In genomic region chr6:24513602-24514001, GRCh38 we compare ENCODE assay signal across 23 cellular contexts. TPM values are rescaled to one million over a fixed set of nuclear protein-coding genes. Genes with fewer than 3 reads are reported as not detected.
DNase-seq lines count a peak whose midpoint lies in the region; ATAC-seq and TF ChIP-seq lines count a peak whose summit lies in the region.
"Had no signal": no experiment of that assay in that cellular context is flagged by ENCODE, and none has a peak within 500 bp of the region (broad histone marks: within the 10 kb centered on the region; RNA-seq: fewer than 3 reads in every experiment).

No MANE protein-coding gene starts in this region.

- intact Hi-C loops in transverse colon (cut with DNase I; ENCODE audit: low total_unique reads) (no loop called here), cardiac septum (cut with DNase I) (no loop called here)

- in situ Hi-C loops in transverse colon (cut with MboI; ENCODE audit: low pct_ligation_motif_present in 1 of 4, low pct_unique_long_range_greater_than_20kb in 1 of 4, low sequenced_read_pairs in 3 of 4) = no loop called here

- no peaks in the 10 kb centered on the region for H3K4me1 ChIP-seq in transverse colon
- H3K4me1 ChIP-seq: thyroid gland had no signal

- ATAC-seq in activated CD8-positive, alpha-beta memory T cell treated with anti-CD3 and anti-CD28 coated beads, Interleukin-2, amount 10 ng/mL, durations not matched to agents 7 days and 5 days = no peak
- ATAC-seq in GM21723 (IDR thresholded peaks at IDR 0.05; ENCODE audit: unreplicated experiment) = peak; percentile 48
- peak; percentile 57 for ATAC-seq in HG03521 (IDR thresholded peaks at IDR 0.05; ENCODE audit: unreplicated experiment)
- ATAC-seq: activated T-cell treated with anti-CD3 and anti-CD28 coated beads, Interleukin-2, amount 50 U/mL, for 72 hours; natural killer cell had no signal

- peaks cover 10% of the 10 kb centered on the region for H3K36me3 Mint-ChIP-seq in activated CD8-positive, alpha-beta memory T cell treated with anti-CD3 and anti-CD28 coated beads, Interleukin-2, amount 10 ng/mL, durations not matched to agents 7 days and 5 days
- peaks cover 2% of the 10 kb centered on the region for H3K36me3 Mint-ChIP-seq in T-helper 2 cell treated with Interferon-gamma antibody and Interleukin-4, amounts not matched to agents 5 μg/mL and 100 μg/mL, for 36 hours (ENCODE audit: low read depth)

- H3K4me3 Mint-ChIP-seq in activated CD8-positive, alpha-beta memory T cell treated with anti-CD3 and anti-CD28 coated beads, Interleukin-2, amount 10 ng/mL, durations not matched to agents 7 days and 5 days = no peak overlapping the region
- H3K4me3 Mint-ChIP-seq in T-helper 2 cell treated with Interferon-gamma antibody and Interleukin-4, amounts not matched to agents 5 μg/mL and 100 μg/mL, for 36 hours = no peak overlapping the region
- H3K4me3 Mint-ChIP-seq: activated T-cell treated with anti-CD3 and anti-CD28 coated beads, Interleukin-2, amount 50 U/mL, for 72 hours; immature natural killer cell; natural killer cell had no signal

- no peak overlapping the region for H3K4me3 ChIP-seq in transverse colon
- H3K4me3 ChIP-seq: BLaER1 treated with 17β-estradiol and CSF1 and Interleukin-3, amounts not matched to agents 10 nM and 100 nM; lung; PC-9; skin epidermis; thyroid gland had no signal

- H3K27ac ChIP-seq in transverse colon = no peak overlapping the region
- H3K27ac ChIP-seq: 22Rv1; BLaER1 treated with 17β-estradiol and CSF1 and Interleukin-3, amounts not matched to agents 10 nM and 100 nM; PC-9; skin epidermis; thyroid gland had no signal

- H3K4me1 Mint-ChIP-seq in activated CD8-positive, alpha-beta memory T cell treated with anti-CD3 and anti-CD28 coated beads, Interleukin-2, amount 10 ng/mL, durations not matched to agents 7 days and 5 days = peaks cover 6% of the 10 kb centered on the region
- H3K4me1 Mint-ChIP-seq in T-helper 2 cell treated with Interferon-gamma antibody and Interleukin-4, amounts not matched to agents 5 μg/mL and 100 μg/mL, for 36 hours (ENCODE audit: low read depth) = peaks cover 6% of the 10 kb centered on the region
- H3K4me1 Mint-ChIP-seq: immature natural killer cell, natural killer cell had no signal

- no peaks in the 10 kb centered on the region for H3K9me3 ChIP-seq in transverse colon
- H3K9me3 ChIP-seq: thyroid gland had no signal

- peak; percentile 25 for DNase-seq in activated CD8-positive, alpha-beta memory T cell treated with anti-CD3 and anti-CD28 coated beads, Interleukin-2, amount 10 ng/mL, durations not matched to agents 7 days and 5 days
- DNase-seq in activated CD8-positive, alpha-beta memory T cell treated with anti-CD3 and anti-CD28 coated beads, Interleukin-2, amount 50 U/mL, for 4 hours = no peak
- DNase-seq in transverse colon (peak; percentile 33), SHP77 treated with DMSO at 0.1 percent for 48 hours (lab: John Stamatoyannopoulos, UW) (no peak), cardiac septum (ENCODE audit: low spot score) (no peak)
- no peak for DNase-seq in T-helper 2 cell treated with Interferon-gamma antibody and Interleukin-4, amounts not matched to agents 5 μg/mL and 100 μg/mL, for 36 hours (ENCODE audit: low spot score)
- DNase-seq: activated CD4-positive, alpha-beta T cell treated with anti-CD3 and anti-CD28 coated beads, Interleukin-2, amount 50 U/mL, for 4 hours; activated T-cell treated with anti-CD3 and anti-CD28 coated beads, Interleukin-2, amount 50 U/mL, for 72 hours; DMS 273 treated with DMSO at 0.1 percent for 48 hours; erythroblast; immature natural killer cell; natural killer cell; NCI-H187 treated with DMSO at 0.1 percent for 48 hours; NCI-H526; PC-9; SW 1271; thyroid gland had no signal

- peaks cover 0 to 11% (median 0%) of the 10 kb centered on the region in 4 donors for H3K36me3 ChIP-seq in transverse colon
- H3K36me3 ChIP-seq: thyroid gland had no signal

- no peaks in the 10 kb centered on the region for H3K9me3 Mint-ChIP-seq in activated CD8-positive, alpha-beta memory T cell treated with anti-CD3 and anti-CD28 coated beads, Interleukin-2, amount 10 ng/mL, durations not matched to agents 7 days and 5 days (ENCODE audit: low read depth)
- H3K9me3 Mint-ChIP-seq in T-helper 2 cell treated with Interferon-gamma antibody and Interleukin-4, amounts not matched to agents 5 μg/mL and 100 μg/mL, for 36 hours = no peaks in the 10 kb centered on the region
- H3K9me3 Mint-ChIP-seq: activated T-cell treated with anti-CD3 and anti-CD28 coated beads, Interleukin-2, amount 50 U/mL, for 72 hours; immature natural killer cell; natural killer cell had no signal

- TF ChIP-seq POLR2A in transverse colon (IDR thresholded peaks at IDR 0.05) = no peak

- CTCF ChIA-PET in activated CD8-positive, alpha-beta memory T cell treated with anti-CD3 and anti-CD28 coated beads, Interleukin-2, amount 10 ng/mL, durations not matched to agents 7 days and 5 days (lab: Charles Lee) = interaction anchor here (1.6 kb wide), 1 partner anchor 18 kb away, joined by 5 read pairs; the partner anchor contains the start of gene ALDH5A1

- TF ChIP-seq CTCF in transverse colon (IDR thresholded peaks at IDR 0.05) = no peak

- no peak overlapping the region for H3K27ac Mint-ChIP-seq in activated CD8-positive, alpha-beta memory T cell treated with anti-CD3 and anti-CD28 coated beads, Interleukin-2, amount 10 ng/mL, durations not matched to agents 7 days and 5 days
- H3K27ac Mint-ChIP-seq in T-helper 2 cell treated with Interferon-gamma antibody and Interleukin-4, amounts not matched to agents 5 μg/mL and 100 μg/mL, for 36 hours = no peak overlapping the region
- H3K27ac Mint-ChIP-seq: activated T-cell treated with anti-CD3 and anti-CD28 coated beads, Interleukin-2, amount 50 U/mL, for 72 hours; immature natural killer cell; natural killer cell had no signal

- 55 to 75% methylated on average over 1 to 4 of the region's 4 CpGs for WGBS in transverse colon (ENCODE audit: low coverage in 1 of 2), 2 donors

- TF ChIP-seq EP300 in transverse colon (IDR thresholded peaks at IDR 0.05; ENCODE audit: low read depth) = no peak

- no peaks in the 10 kb centered on the region for H3K27me3 ChIP-seq in transverse colon
- H3K27me3 ChIP-seq: BLaER1 treated with 17β-estradiol and CSF1 and Interleukin-3, amounts not matched to agents 10 nM and 100 nM; thyroid gland had no signal

- H3K27me3 Mint-ChIP-seq in activated CD8-positive, alpha-beta memory T cell treated with anti-CD3 and anti-CD28 coated beads, Interleukin-2, amount 10 ng/mL, durations not matched to agents 7 days and 5 days = no peaks in the 10 kb centered on the region
- no peaks in the 10 kb centered on the region for H3K27me3 Mint-ChIP-seq in T-helper 2 cell treated with Interferon-gamma antibody and Interleukin-4, amounts not matched to agents 5 μg/mL and 100 μg/mL, for 36 hours (ENCODE audit: low read depth)

RNA-seq across cellular contexts. Expression of gene ALDH5A1, which starts 18.8 kb away (rescaled TPM):
- 1 to 10 TPM; 3.7 to 6.5 TPM for total RNA-seq in activated CD8-positive, alpha-beta memory T cell treated with anti-CD3 and anti-CD28 coated beads, Interleukin-2, amount 10 ng/mL, durations not matched to agents 7 days and 5 days
- total RNA-seq in transverse colon (10 to 100 TPM in 1 of 4 donors, 1 to 10 TPM in 3; 4.1 to 12.1 (median 7.9) TPM), cardiac septum (17.4 TPM)

RNA-seq across cellular contexts. Expression of gene GPLD1, which starts 24.2 kb away (rescaled TPM):
- under 1 TPM; 0.42 to 0.58 TPM for total RNA-seq in activated CD8-positive, alpha-beta memory T cell treated with anti-CD3 and anti-CD28 coated beads, Interleukin-2, amount 10 ng/mL, durations not matched to agents 7 days and 5 days
- 1 to 10 TPM in 3 of 4 donors, under 1 TPM in 1; 0.96 to 5.2 (median 1.4) TPM for total RNA-seq in transverse colon
- 0.81 TPM for total RNA-seq in cardiac septum

Comparison
In these comparisons a context has a peak if more than half of its experiments do, and no peak if none do; other contexts are left out.
1. DNase-seq: peak in activated CD8-positive, alpha-beta memory T cell treated with anti-CD3 and anti-CD28 coated beads, Interleukin-2, amount 10 ng/mL, durations not matched to agents 7 days and 5 days (single experiment) and transverse colon (single experiment); none in activated CD8-positive, alpha-beta memory T cell treated with anti-CD3 and anti-CD28 coated beads, Interleukin-2, amount 50 U/mL, for 4 hours (single experiment), SHP77 treated with DMSO at 0.1 percent for 48 hours (single experiment), T-helper 2 cell treated with Interferon-gamma antibody and Interleukin-4, amounts not matched to agents 5 μg/mL and 100 μg/mL, for 36 hours (single experiment) and cardiac septum (single experiment).